ENCODE assay signal across 10 cellular contexts in genomic region chr5:168314735-168315411, GRCh38. TPM values are rescaled to one million over a fixed set of nuclear protein-coding genes. Genes with fewer than 3 reads are reported as not detected.
DNase-seq lines count a peak whose midpoint lies in the region; FAIRE-seq and TF ChIP-seq lines count a peak whose summit lies in the region.
"Had no signal": no experiment of that assay in that cellular context is flagged by ENCODE, and none has a peak within 500 bp of the region (broad histone marks: within the 10 kb centered on the region; RNA-seq: fewer than 3 reads in every experiment).

No MANE protein-coding gene starts in this region.

- DNase-seq in HK-2 (ENCODE audit: unreplicated experiment) (peak; percentile 81), astrocyte (ENCODE audit: low read depth) (peak; percentile 97), keratinocyte (ENCODE audit: low read depth, low spot score) (peak; percentile 95), stromal cell of bone marrow (ENCODE audit: low read depth) (peak; percentile 92), GM13977 (ENCODE audit: low spot score) (no peak), iPS-NIHi7 (ENCODE audit: extremely low spot score) (no peak), retina (no peak)
- DNase-seq in activated naive CD4-positive, alpha-beta T cell treated with anti-CD3 and anti-CD28 coated beads for 36 hours, result no peak
- DNase-seq: activated gamma-delta T cell, SHP77 had no signal

- H3K4me2 ChIP-seq in astrocyte (ENCODE audit: low read length) (peak overlapping the region; percentile 72), keratinocyte (ENCODE audit: control insufficient read depth, extremely low read depth, insufficient read depth, low read depth, low read length) (peak overlapping the region; percentile 24)

- no peaks in the 10 kb centered on the region for H3K36me3 ChIP-seq in astrocyte (ENCODE audit: insufficient read depth, low read length)
- peaks cover 1 to 4% of the 10 kb centered on the region in 2 experiments for H3K36me3 ChIP-seq in keratinocyte (ENCODE audit: control insufficient read depth in 2 of 2, extremely low read depth in 1 of 2, insufficient read depth in 2 of 2, low read length in 2 of 2)

- H3K9me1 ChIP-seq in keratinocyte (ENCODE audit: control insufficient read depth, extremely low read depth, insufficient read depth, low read length), result peaks cover 2% of the 10 kb centered on the region

- H4K20me1 ChIP-seq in astrocyte (ENCODE audit: insufficient read depth, low read length), result no peaks in the 10 kb centered on the region
- no peaks in the 10 kb centered on the region for H4K20me1 ChIP-seq in keratinocyte (ENCODE audit: control insufficient read depth, extremely low read depth, insufficient read depth, low read length)

- H3K27ac Mint-ChIP-seq in astrocyte (ENCODE audit: unreplicated experiment), result peak overlapping the region; percentile 98
- no peak overlapping the region for H3K27ac Mint-ChIP-seq in activated naive CD4-positive, alpha-beta T cell treated with anti-CD3 and anti-CD28 coated beads for 36 hours

- peak overlapping the region; percentile 0 for H3K4me3 Mint-ChIP-seq in astrocyte (ENCODE audit: unreplicated experiment)
- H3K4me3 Mint-ChIP-seq in activated naive CD4-positive, alpha-beta T cell treated with anti-CD3 and anti-CD28 coated beads for 36 hours, result no peak overlapping the region

- H3K4me3 ChIP-seq in astrocyte (ENCODE audit: insufficient read depth, low read depth, low read length) (peak overlapping the region; percentile 25), keratinocyte (ENCODE audit: control insufficient read depth in 2 of 3, extremely low read depth in 1 of 3, insufficient read depth in 2 of 3, low read depth in 1 of 3, low read length in 3 of 3) (peak overlapping the region in 1 of 3 experiments; percentile 15)

- dilution Hi-C loops in keratinocyte (cut with MboI; ENCODE audit: extremely low pct_ligation_motif_present, low sequenced_read_pairs), result no loop called here

- FAIRE-seq in astrocyte (lab: Jason Lieb, UNC) (peak; percentile 78), keratinocyte (lab: Jason Lieb, UNC) (peak; percentile 97)

- no peak overlapping the region for H2AFZ ChIP-seq in astrocyte (ENCODE audit: low read depth, low read length)
- no peak overlapping the region for H2AFZ ChIP-seq in keratinocyte (ENCODE audit: control insufficient read depth, low read length)

- no peaks in the 10 kb centered on the region for H3K9me3 Mint-ChIP-seq in astrocyte (ENCODE audit: unreplicated experiment)
- no peaks in the 10 kb centered on the region for H3K9me3 Mint-ChIP-seq in activated naive CD4-positive, alpha-beta T cell treated with anti-CD3 and anti-CD28 coated beads for 36 hours

- H3K27me3 ChIP-seq in astrocyte (ENCODE audit: insufficient read depth, low read length), result no peaks in the 10 kb centered on the region
- H3K27me3 ChIP-seq in keratinocyte (ENCODE audit: control insufficient read depth, extremely low read depth, insufficient read depth, low read length), result no peaks in the 10 kb centered on the region

- CTCF ChIA-PET in activated naive CD4-positive, alpha-beta T cell treated with anti-CD3 and anti-CD28 coated beads for 36 hours (lab: Charles Lee), result no interaction called here

- no peaks in the 10 kb centered on the region for H3K79me2 ChIP-seq in astrocyte (ENCODE audit: insufficient read depth, low read length)
- peaks cover 51% of the 10 kb centered on the region for H3K79me2 ChIP-seq in keratinocyte (ENCODE audit: control insufficient read depth, insufficient read depth, low read length)

- H3K36me3 Mint-ChIP-seq in astrocyte (ENCODE audit: low read depth, unreplicated experiment), result no peaks in the 10 kb centered on the region
- no peaks in the 10 kb centered on the region for H3K36me3 Mint-ChIP-seq in activated naive CD4-positive, alpha-beta T cell treated with anti-CD3 and anti-CD28 coated beads for 36 hours (ENCODE audit: low read depth)

- H3K9ac ChIP-seq in astrocyte (ENCODE audit: low read length), result peak overlapping the region; percentile 66
- H3K9ac ChIP-seq in keratinocyte (ENCODE audit: control insufficient read depth, extremely low read depth, insufficient read depth, low read length), result peak overlapping the region; percentile 4

- no peaks in the 10 kb centered on the region for H3K27me3 Mint-ChIP-seq in astrocyte (ENCODE audit: low read depth, unreplicated experiment)
- peaks cover 3% of the 10 kb centered on the region for H3K27me3 Mint-ChIP-seq in activated naive CD4-positive, alpha-beta T cell treated with anti-CD3 and anti-CD28 coated beads for 36 hours (ENCODE audit: low read depth)

- H3K27ac ChIP-seq in astrocyte (ENCODE audit: low read depth, low read length) (peak overlapping the region; percentile 64), keratinocyte (ENCODE audit: control insufficient read depth, insufficient read depth, low read length) (peak overlapping the region; percentile 48)

- H3K4me1 Mint-ChIP-seq in astrocyte (ENCODE audit: low read depth, unreplicated experiment), result peaks cover 51% of the 10 kb centered on the region
- no peaks in the 10 kb centered on the region for H3K4me1 Mint-ChIP-seq in activated naive CD4-positive, alpha-beta T cell treated with anti-CD3 and anti-CD28 coated beads for 36 hours (ENCODE audit: low read depth)

- intact Hi-C loops in activated naive CD4-positive, alpha-beta T cell treated with anti-CD3 and anti-CD28 coated beads for 36 hours (cut with micrococcal nuclease), result no loop called here

- in situ Hi-C loops in GM13977 (cut with MboI; ENCODE audit: low pct_unique_long_range_greater_than_20kb, low sequenced_read_pairs, unreplicated experiment), result no loop called here

- H3K4me1 ChIP-seq in astrocyte (ENCODE audit: insufficient read depth, low read length), result peaks cover 46% of the 10 kb centered on the region
- H3K4me1 ChIP-seq in keratinocyte (ENCODE audit: control insufficient read depth, extremely low read depth, insufficient read depth, low read length), result peaks cover 35% of the 10 kb centered on the region

- peak; percentile 6 for TF ChIP-seq CTCF in astrocyte (IDR thresholded peaks at IDR 0.05; ENCODE audit: insufficient read depth, low read depth, low read length)
- TF ChIP-seq CTCF in keratinocyte (optimal IDR thresholded peaks at IDR 0.05 in 1 of 3, IDR thresholded peaks at IDR 0.05 in 1 of 3, conservative IDR thresholded peaks at IDR 0.05 in 1 of 3; ENCODE audit: extremely low read depth in 1 of 3, insufficient read depth in 2 of 3, low read length in 3 of 3), result peak in 2 of 3 experiments; percentile 14 to 50
- TF ChIP-seq CTCF in GM13977 (IDR thresholded peaks at IDR 0.05; ENCODE audit: extremely low read depth, insufficient read depth, missing control alignments), result no peak

- H3K9me3 ChIP-seq in astrocyte (ENCODE audit: insufficient read depth, low read depth, low read length) (no peaks in the 10 kb centered on the region), keratinocyte (ENCODE audit: control insufficient read depth, low read depth, low read length) (no peaks in the 10 kb centered on the region)

RNA-seq across cellular contexts. Expression of gene WWC1, which starts 23.4 kb away (rescaled TPM):
- total RNA-seq in astrocyte, result 33.6 and 48.6 TPM in 2 replicates
- 18.3 to 22.6 TPM (median 19.8 TPM) in 3 replicates for polyA plus RNA-seq in keratinocyte
- polyA plus RNA-seq in keratinocyte (2011; ENCODE audit: low read depth), result 32.8 TPM
- 17.6 and 21.8 TPM in 2 replicates for polyA plus RNA-seq in keratinocyte (2011; cell fraction: cytosol; rRNA removed)
- polyA plus RNA-seq in keratinocyte (2011; cell fraction: nucleus; rRNA removed), result 33.1 and 38.0 TPM in 2 replicates
- 29.5 and 31.5 TPM in 2 replicates for polyA plus RNA-seq in keratinocyte (2012; ENCODE audit: low replicate concordance)
- 31.9 to 43.2 TPM (median 33.1 TPM) in 3 replicates for polyA minus RNA-seq in keratinocyte
- 21.5 TPM for polyA minus RNA-seq in keratinocyte (2011; cell fraction: cytosol; rRNA and poly(A)+ RNA removed)
- polyA minus RNA-seq in keratinocyte (2011; cell fraction: nucleus; rRNA and poly(A)+ RNA removed), result 22.1 and 30.9 TPM in 2 replicates
- 1 to 10 TPM; 1.7 to 2.1 TPM for total RNA-seq in activated naive CD4-positive, alpha-beta T cell treated with anti-CD3 and anti-CD28 coated beads for 36 hours

Comparison
In these comparisons a context has a peak if more than half of its experiments do, and no peak if none do; other contexts are left out.
1. DNase-seq: peak in HK-2 (single experiment), astrocyte (single experiment), keratinocyte (single experiment) and stromal cell of bone marrow (single experiment); none in GM13977 (single experiment), activated naive CD4-positive, alpha-beta T cell treated with anti-CD3 and anti-CD28 coated beads for 36 hours (single experiment), iPS-NIHi7 (single experiment) and retina (single experiment).
2. RNA of gene WWC1, which starts 23.4 kb away (total RNA-seq): 33.6 to 48.6 TPM in astrocyte; 1.7 to 2.1 TPM in activated naive CD4-positive, alpha-beta T cell treated with anti-CD3 and anti-CD28 coated beads for 36 hours; every median in the first group is over 10 times any median in the second.